9 cellular contexts compared by ENCODE assay signal in the genomic region with DNA sequence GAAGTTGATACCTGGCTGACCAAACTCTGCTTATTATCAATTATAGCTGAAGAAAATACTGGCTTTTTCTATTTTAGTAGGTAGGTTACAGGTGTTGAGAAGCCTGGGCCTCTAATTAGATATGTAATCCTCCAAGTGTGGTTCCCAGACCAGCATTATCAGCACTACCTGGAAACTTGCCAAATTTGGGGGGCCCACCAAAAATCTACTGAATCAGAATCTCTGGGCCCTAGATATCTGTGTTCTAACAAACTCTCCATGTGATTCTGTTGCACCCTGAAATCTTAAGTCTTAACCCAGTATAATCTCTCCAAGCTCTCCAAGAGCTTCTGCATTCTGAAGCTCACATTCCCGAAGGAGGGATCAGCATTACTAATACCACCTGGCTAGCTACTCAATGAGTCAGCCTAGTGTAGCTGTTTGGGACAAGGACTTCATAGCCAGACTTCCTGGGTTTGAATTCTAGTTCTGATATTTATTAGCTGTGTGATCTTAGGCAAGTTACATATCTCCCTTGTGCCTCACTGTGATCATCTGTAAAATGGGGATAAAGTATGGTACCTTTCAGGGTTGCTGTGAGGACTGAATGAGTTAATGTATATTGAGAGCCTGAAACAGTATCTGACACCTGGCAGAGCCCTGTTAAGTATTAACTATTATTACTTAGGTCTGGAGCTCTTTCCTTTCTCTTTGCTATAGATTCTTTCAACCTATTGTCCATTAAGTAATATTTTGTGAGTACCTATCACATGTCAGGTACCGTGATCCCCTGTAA. TPM values are rescaled to one million over a fixed set of nuclear protein-coding genes. Genes with fewer than 3 reads are reported as not detected.
DNase-seq lines count a peak whose midpoint lies in the region; ATAC-seq and TF ChIP-seq lines count a peak whose summit lies in the region.
"Had no signal": no experiment of that assay in that cellular context is flagged by ENCODE, and none has a peak within 500 bp of the region (broad histone marks: within the 10 kb centered on the region; RNA-seq: fewer than 3 reads in every experiment).

No MANE protein-coding gene starts in this region.

- DNase-seq in astrocyte of the cerebellum (ENCODE audit: low read depth) (peak; percentile 15), naive B cell (no peak), epidermal melanocyte (ENCODE audit: insufficient read length, low spot score) (no peak)
- DNase-seq in stimulated activated CD4-positive, alpha-beta T cell treated with anti-CD3 and anti-CD28 coated beads, Interleukin-4, amount 100 ng/mL, for 24 hours, result no peak
- DNase-seq: NCI-H1694 had no signal

- no peaks in the 10 kb centered on the region for H3K27me3 Mint-ChIP-seq in naive B cell

- no peak for TF ChIP-seq CTCF in astrocyte of the cerebellum (IDR thresholded peaks at IDR 0.05; ENCODE audit: low read depth, low read length, missing control alignments)

- H3K36me3 Mint-ChIP-seq in naive B cell, result peaks cover 18 to 25% of the 10 kb centered on the region in 2 donors

- in situ Hi-C loops in astrocyte of the cerebellum (cut with HindIII; ENCODE audit: low sequenced_read_pairs), result no loop called here

- peak overlapping the region in 4 of 6 donors; percentile 24 to 73 (median 70) for H3K27ac Mint-ChIP-seq in naive B cell

- H3K4me3 ChIP-seq in astrocyte of the cerebellum (ENCODE audit: low read depth, low read length), result no peak overlapping the region
- H3K4me3 ChIP-seq: cardiac muscle cell had no signal

- H3K9me3 Mint-ChIP-seq in naive B cell, result no peaks in the 10 kb centered on the region

- no peak overlapping the region for H3K4me3 Mint-ChIP-seq in naive B cell

- peaks cover 40 to 52% (median 49%) of the 10 kb centered on the region in 3 donors for H3K4me1 Mint-ChIP-seq in naive B cell

- ATAC-seq in GM18907 (IDR thresholded peaks at IDR 0.05; ENCODE audit: unreplicated experiment) (peak; percentile 35), HG03175 (IDR thresholded peaks at IDR 0.05; ENCODE audit: unreplicated experiment) (peak; percentile 49), naive B cell (ENCODE audit: low read depth in 2 of 2) (no peak), HG03469 (IDR thresholded peaks at IDR 0.05; ENCODE audit: unreplicated experiment) (no peak)

RNA-seq across cellular contexts. Expression of a gene that starts 12.5 kb away (rescaled TPM):
- polyA plus RNA-seq in naive B cell (ENCODE audit: low read depth in 6 of 6), result 10 to 100 TPM; 37.2 to 61.2 (median 50.4) TPM
- polyA plus RNA-seq: cardiac muscle cell had no signal

Comparison
In these comparisons a context has a peak if more than half of its experiments do, and no peak if none do; other contexts are left out.
1. ATAC-seq: peak in GM18907 (single experiment) and HG03175 (single experiment); none in naive B cell (0 of 2) and HG03469 (single experiment).